13 cellular contexts compared by ENCODE assay signal in genomic region chr1:92577251-92577895, GRCh38.
A peak's percentile ranks its signal among the peaks of the same experiment; 100 is the strongest.
DNase-seq lines count a peak whose midpoint lies in the region; ATAC-seq and TF ChIP-seq lines count a peak whose summit lies in the region.
"Had no signal": no experiment of that assay in that cellular context is flagged by ENCODE, and none has a peak within 500 bp of the region (broad histone marks: within the 10 kb centered on the region; RNA-seq: fewer than 3 reads in every experiment).

No MANE protein-coding gene starts in this region.

- WGBS in mammary epithelial cell (ENCODE audit: low coverage, missing lambda C conversion rate): 93% methylated on average over 5 of the region's 5 CpGs

- dilution Hi-C loops in mammary epithelial cell (cut with HindIII; ENCODE audit: low sequenced_read_pairs): no loop called here

- H3K27me3 ChIP-seq in mammary epithelial cell (ENCODE audit: insufficient read depth, low read length) (no peaks in the 10 kb centered on the region), lower lobe of right lung (ENCODE audit: low read depth) (no peaks in the 10 kb centered on the region)

- DNase-seq in activated CD4-positive, CD25-positive, alpha-beta regulatory T cell (lab: John Stamatoyannopoulos, UW): no peak
- DNase-seq in LHCN-M2 (ENCODE audit: low read depth): peak; percentile 71
- DNase-seq in mammary epithelial cell: peak; percentile 56
- DNase-seq in midbrain (lab: John Stamatoyannopoulos, UW): peak; percentile 2
- DNase-seq in lower lobe of right lung: no peak
- DNase-seq: amniotic stem cell, DMS153, MM.1S, SHP77 had no signal

- H2AFZ ChIP-seq in mammary epithelial cell (ENCODE audit: low read depth, low read length): no peak overlapping the region

- H3K4me2 ChIP-seq in mammary epithelial cell (ENCODE audit: insufficient read depth, low read depth, low read length): no peak overlapping the region

- no peaks in the 10 kb centered on the region for H3K79me2 ChIP-seq in mammary epithelial cell (ENCODE audit: insufficient read depth, low read length)

- no peak overlapping the region for H3K9ac ChIP-seq in mammary epithelial cell (ENCODE audit: insufficient read depth, low read length)

- no peak for TF ChIP-seq CTCF in mammary epithelial cell (conservative IDR thresholded peaks at IDR 0.05 in 1 of 2, IDR thresholded peaks at IDR 0.05 in 1 of 2; ENCODE audit: extremely low read depth in 1 of 2, insufficient read depth in 1 of 2, low read depth in 1 of 2, low read length in 2 of 2)
- no peak for TF ChIP-seq CTCF in lower lobe of right lung (IDR thresholded peaks at IDR 0.05)

- in situ Hi-C loops in mammary epithelial cell (cut with MboI; ENCODE audit: low sequenced_read_pairs in 2 of 2): no loop called here

- no peaks in the 10 kb centered on the region for H3K4me1 ChIP-seq in mammary epithelial cell (ENCODE audit: insufficient read depth, low read length)
- no peaks in the 10 kb centered on the region for H3K4me1 ChIP-seq in lower lobe of right lung

- H3K36me3 ChIP-seq in mammary epithelial cell (ENCODE audit: insufficient read depth, low read length) (no peaks in the 10 kb centered on the region), lower lobe of right lung (no peaks in the 10 kb centered on the region)

- H3K27ac ChIP-seq in mammary epithelial cell (ENCODE audit: insufficient read depth, low read depth, low read length) (no peak overlapping the region), lower lobe of right lung (no peak overlapping the region)
- H3K27ac ChIP-seq: VCaP had no signal

- peak; percentile 80 to 87 for ATAC-seq in activated CD4-positive, CD25-positive, alpha-beta regulatory T cell treated with anti-CD3 and anti-CD28 coated beads, Interleukin-2, amount 50 U/mL, for 24 hours
- no peak for ATAC-seq in GM18907 (IDR thresholded peaks at IDR 0.05; ENCODE audit: unreplicated experiment)
- ATAC-seq in HG03025 (IDR thresholded peaks at IDR 0.05; ENCODE audit: low FRiP score, unreplicated experiment): no peak
- no peak for ATAC-seq in lower lobe of right lung

- BruUV-seq in mammary epithelial cell (replicated peaks; lab: Mats Ljungman, UMichigan): no TSS peak

- H3K4me3 ChIP-seq in mammary epithelial cell (replicated peaks in 1 of 3; ENCODE audit: insufficient read depth in 1 of 3, low read depth in 2 of 3, low read length in 3 of 3): no peak overlapping the region
- H3K4me3 ChIP-seq in lower lobe of right lung: no peak overlapping the region

- H3K9me3 ChIP-seq in mammary epithelial cell (replicated peaks; ENCODE audit: insufficient read depth, low read length) (no peaks in the 10 kb centered on the region), lower lobe of right lung (no peaks in the 10 kb centered on the region)

- H4K20me1 ChIP-seq in mammary epithelial cell (ENCODE audit: insufficient read depth, low read length): no peaks in the 10 kb centered on the region

- intact Hi-C loops in mammary epithelial cell (cut with micrococcal nuclease) (no loop called here), lower lobe of right lung (cut with DNase I) (no loop called here)

- CTCF ChIA-PET in mammary epithelial cell (lab: Charles Lee; ENCODE audit: low non-redundant PET): interaction anchor here (0.7 kb wide), 1 partner anchor 1047 kb away, joined by 3 read pairs; no protein-coding TSS in a partner anchor

Comparison
In these comparisons a context has a peak if more than half of its experiments do, and no peak if none do; other contexts are left out.
1. ATAC-seq: peak in activated CD4-positive, CD25-positive, alpha-beta regulatory T cell treated with anti-CD3 and anti-CD28 coated beads, Interleukin-2, amount 50 U/mL, for 24 hours (2 of 2); none in GM18907 (single experiment), HG03025 (single experiment) and lower lobe of right lung (0 of 2).
2. DNase-seq: peak in LHCN-M2 (single experiment), mammary epithelial cell (single experiment) and midbrain (single experiment); none in activated CD4-positive, CD25-positive, alpha-beta regulatory T cell (0 of 4) and lower lobe of right lung (single experiment).